16 cellular contexts compared by ENCODE assay signal in the genomic region with DNA sequence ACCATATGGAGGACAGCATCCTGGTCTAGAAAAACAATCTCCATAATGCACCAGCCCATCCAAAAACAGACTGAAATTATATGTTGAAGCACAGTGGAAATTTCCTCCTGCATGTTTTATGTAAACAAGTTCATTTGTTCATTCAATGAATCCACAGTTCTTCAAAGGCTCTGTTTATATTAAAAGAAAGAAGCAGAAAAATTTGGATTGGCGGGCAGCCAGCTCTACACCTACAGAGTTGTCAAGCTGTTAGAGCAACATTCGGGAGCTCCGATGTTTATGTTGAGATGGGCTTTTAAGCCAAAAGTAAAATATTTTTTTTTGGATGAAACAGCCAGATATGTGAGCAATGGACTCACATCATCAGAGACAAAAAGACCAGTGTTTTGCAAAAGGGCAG.
DNase-seq lines count a peak whose midpoint lies in the region; ATAC-seq and TF ChIP-seq lines count a peak whose summit lies in the region.
"Had no signal": no experiment of that assay in that cellular context is flagged by ENCODE, and none has a peak within 500 bp of the region (broad histone marks: within the 10 kb centered on the region; RNA-seq: fewer than 3 reads in every experiment).

No MANE protein-coding gene starts in this region.

- H3K9me3 ChIP-seq in Peyer's patch (no peaks in the 10 kb centered on the region), tibial nerve (no peaks in the 10 kb centered on the region)
- H3K9me3 ChIP-seq: HAP-1 had no signal

- in situ Hi-C loops in astrocyte of the cerebellum (cut with HindIII; ENCODE audit: low sequenced_read_pairs): no loop called here

- no peak for TF ChIP-seq EP300 in tibial nerve (IDR thresholded peaks at IDR 0.05)

- TF ChIP-seq POLR2A in Peyer's patch (IDR thresholded peaks at IDR 0.05) (no peak), tibial nerve (IDR thresholded peaks at IDR 0.05) (no peak)

- 38% methylated on average over 3 of the region's 3 CpGs for WGBS in tibial nerve, 2 donors

- H3K36me3 ChIP-seq in Peyer's patch (no peaks in the 10 kb centered on the region), tibial nerve (no peaks in the 10 kb centered on the region)
- H3K36me3 ChIP-seq: HAP-1, neural progenitor cell had no signal

- TF ChIP-seq CTCF in astrocyte of the cerebellum (IDR thresholded peaks at IDR 0.05; ENCODE audit: low read depth, low read length, missing control alignments) (no peak), Peyer's patch (IDR thresholded peaks at IDR 0.05) (no peak), tibial nerve (IDR thresholded peaks at IDR 0.05) (no peak)

- H3K27me3 ChIP-seq in Peyer's patch: no peaks in the 10 kb centered on the region
- H3K27me3 ChIP-seq in tibial nerve: no peaks in the 10 kb centered on the region

- H3K27ac ChIP-seq in Peyer's patch (no peak overlapping the region), tibial nerve (no peak overlapping the region)
- H3K27ac ChIP-seq: neural progenitor cell had no signal

- H3K4me3 ChIP-seq in astrocyte of the cerebellum (ENCODE audit: low read depth, low read length): no peak overlapping the region
- no peak overlapping the region for H3K4me3 ChIP-seq in Peyer's patch
- H3K4me3 ChIP-seq in tibial nerve: no peak overlapping the region
- H3K4me3 ChIP-seq: HAP-1, neural progenitor cell had no signal

- peak; percentile 45 for DNase-seq in COR-L47 (lab: John Stamatoyannopoulos, UW)
- peak; percentile 61 for DNase-seq in NCI-H1105 treated with DMSO at 0.1 percent for 48 hours (lab: John Stamatoyannopoulos, UW)
- peak; percentile 29 for DNase-seq in astrocyte of the cerebellum (ENCODE audit: low read depth)
- DNase-seq in kidney glomerular epithelial cell (lab: John Stamatoyannopoulos, UW): peak; percentile 15
- DNase-seq in Peyer's patch: no peak
- DNase-seq in tibial nerve (ENCODE audit: low spot score in 2 of 2): no peak
- DNase-seq: activated CD8-positive, alpha-beta T cell treated with anti-CD3 and anti-CD28 coated beads for 36 hours; cerebellar nuclear complex; GF-D8; NCI-H187 treated with DMSO at 0.1 percent for 48 hours; right cardiac atrium; RPMI8226 had no signal

- H3K4me1 ChIP-seq in Peyer's patch (no peaks in the 10 kb centered on the region), tibial nerve (no peaks in the 10 kb centered on the region)

- no peak for ATAC-seq in HG03571 (IDR thresholded peaks at IDR 0.05; ENCODE audit: unreplicated experiment)
- ATAC-seq in HG03196 (IDR thresholded peaks at IDR 0.05; ENCODE audit: unreplicated experiment): no peak
- ATAC-seq: activated CD8-positive, alpha-beta T cell treated with anti-CD3 and anti-CD28 coated beads for 36 hours; right cardiac atrium had no signal

Comparison
In these comparisons a context has a peak if more than half of its experiments do, and no peak if none do; other contexts are left out.
1. DNase-seq: peak in COR-L47 (single experiment), NCI-H1105 treated with DMSO at 0.1 percent for 48 hours (single experiment), astrocyte of the cerebellum (single experiment) and kidney glomerular epithelial cell (single experiment); none in Peyer's patch (0 of 3) and tibial nerve (0 of 2).